In the genomic region with DNA sequence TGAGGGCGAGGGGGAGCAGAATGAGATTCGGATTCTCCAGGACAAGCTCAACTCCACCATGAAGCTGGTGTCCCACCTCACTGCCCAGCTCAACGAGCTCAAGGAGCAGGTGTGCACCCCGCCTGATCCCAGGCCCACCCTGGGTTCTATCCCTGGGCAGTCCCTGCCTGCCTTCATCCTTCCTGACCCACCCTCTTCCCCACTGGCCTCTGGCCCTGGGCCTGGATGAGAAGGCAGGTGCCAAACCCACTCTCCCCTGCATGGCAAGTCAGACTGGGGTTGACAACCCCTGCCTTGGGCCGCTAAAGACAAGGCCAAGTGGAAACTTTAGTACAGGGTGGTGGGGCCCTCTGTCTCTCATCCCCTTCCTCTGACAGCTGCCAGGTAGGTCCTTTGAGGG, we compare ENCODE assay signal across 11 cellular contexts. TPM values are rescaled to one million over a fixed set of nuclear protein-coding genes. Genes with fewer than 3 reads are reported as not detected.
DNase-seq lines count a peak whose midpoint lies in the region; ATAC-seq and TF ChIP-seq lines count a peak whose summit lies in the region.
"Had no signal": no experiment of that assay in that cellular context is flagged by ENCODE, and none has a peak within 500 bp of the region (broad histone marks: within the 10 kb centered on the region; RNA-seq: fewer than 3 reads in every experiment).

No MANE protein-coding gene starts in this region.

- H3K9me3 ChIP-seq in BLaER1 = no peaks in the 10 kb centered on the region
- H3K9me3 ChIP-seq: mucosa of descending colon had no signal

- peak overlapping the region; percentile 89 for H3K4me2 ChIP-seq in BLaER1

- no peaks in the 10 kb centered on the region for H3K27me3 ChIP-seq in BLaER1

- H3K4me1 ChIP-seq in BLaER1 = peaks cover 98% of the 10 kb centered on the region

- peaks cover 8% of the 10 kb centered on the region for H3K36me3 Mint-ChIP-seq in IgD-negative memory B cell
- peaks cover 21% of the 10 kb centered on the region for H3K36me3 Mint-ChIP-seq in central memory CD8-positive, alpha-beta T cell (ENCODE audit: insufficient read depth)
- no peaks in the 10 kb centered on the region for H3K36me3 Mint-ChIP-seq in natural killer cell

- no peaks in the 10 kb centered on the region for H4K20me1 ChIP-seq in BLaER1

- no peak for ATAC-seq in central memory CD8-positive, alpha-beta T cell (replicated peaks; ENCODE audit: extremely low read depth, poor library complexity, severe bottlenecking)
- no peak for ATAC-seq in natural killer cell

- no peaks in the 10 kb centered on the region for H3K9me3 Mint-ChIP-seq in IgD-negative memory B cell
- no peaks in the 10 kb centered on the region for H3K9me3 Mint-ChIP-seq in central memory CD8-positive, alpha-beta T cell
- no peaks in the 10 kb centered on the region for H3K9me3 Mint-ChIP-seq in natural killer cell

- H3K27ac ChIP-seq in BLaER1 = peak overlapping the region; percentile 95

- H3K27ac Mint-ChIP-seq in IgD-negative memory B cell = peak overlapping the region; percentile 83 to 96 (median 94)
- H3K27ac Mint-ChIP-seq in central memory CD8-positive, alpha-beta T cell (ENCODE audit: low read depth) = peak overlapping the region; percentile 71
- H3K27ac Mint-ChIP-seq in natural killer cell = peak overlapping the region; percentile 96 to 98

- peaks cover 21% of the 10 kb centered on the region for H3K36me3 ChIP-seq in BLaER1

- no peak for TF ChIP-seq CTCF in natural killer cell (IDR thresholded peaks at IDR 0.05)

- H3K27me3 Mint-ChIP-seq in IgD-negative memory B cell (no peaks in the 10 kb centered on the region), natural killer cell (ENCODE audit: low read depth in 2 of 2) (no peaks in the 10 kb centered on the region)
- no peaks in the 10 kb centered on the region for H3K27me3 Mint-ChIP-seq in central memory CD8-positive, alpha-beta T cell

- H3K4me1 Mint-ChIP-seq in IgD-negative memory B cell (peaks cover 45 to 54% (median 46%) of the 10 kb centered on the region in 3 donors), natural killer cell (peaks cover 27 to 31% of the 10 kb centered on the region in 2 donors)
- peaks cover 18% of the 10 kb centered on the region for H3K4me1 Mint-ChIP-seq in central memory CD8-positive, alpha-beta T cell

- peak overlapping the region; percentile 57 for H3K4me3 ChIP-seq in BLaER1
- H3K4me3 ChIP-seq: mucosa of descending colon had no signal

- intact Hi-C loops in natural killer cell (cut with micrococcal nuclease) = no loop called here

- H3K9ac ChIP-seq in BLaER1 = peak overlapping the region; percentile 79

- no peak for DNase-seq in central memory CD8-positive, alpha-beta T cell (ENCODE audit: low spot score in 2 of 2)
- no peak for DNase-seq in natural killer cell
- DNase-seq in T-helper 9 cell = no peak
- no peak for DNase-seq in NCI-H187 treated with DMSO at 0.1 percent for 48 hours (lab: John Stamatoyannopoulos, UW)
- DNase-seq in MV-4-11 (lab: John Stamatoyannopoulos, UW) = no peak
- no peak for DNase-seq in OCI-M2 (lab: John Stamatoyannopoulos, UW; ENCODE audit: unreplicated experiment)
- DNase-seq: mucosa of descending colon, NCI-H774 had no signal

- peak overlapping the region in 3 of 4 donors; percentile 48 to 84 (median 70) for H3K4me3 Mint-ChIP-seq in IgD-negative memory B cell
- H3K4me3 Mint-ChIP-seq in central memory CD8-positive, alpha-beta T cell = peak overlapping the region; percentile 31
- H3K4me3 Mint-ChIP-seq in natural killer cell = peak overlapping the region; percentile 71

RNA-seq across cellular contexts. Expression of a gene that starts 16.5 kb away (rescaled TPM):
- polyA plus RNA-seq in IgD-negative memory B cell = 45.2 TPM
- 10 to 100 TPM; 15.8 to 19.6 (median 16.5) TPM for total RNA-seq in natural killer cell

RNA-seq across cellular contexts. Expression of a gene that starts 51.7 kb away (rescaled TPM):
- polyA plus RNA-seq in IgD-negative memory B cell = not detected
- not detected for total RNA-seq in natural killer cell
- total RNA-seq: frontal cortex had no signal
